In the genomic region with DNA sequence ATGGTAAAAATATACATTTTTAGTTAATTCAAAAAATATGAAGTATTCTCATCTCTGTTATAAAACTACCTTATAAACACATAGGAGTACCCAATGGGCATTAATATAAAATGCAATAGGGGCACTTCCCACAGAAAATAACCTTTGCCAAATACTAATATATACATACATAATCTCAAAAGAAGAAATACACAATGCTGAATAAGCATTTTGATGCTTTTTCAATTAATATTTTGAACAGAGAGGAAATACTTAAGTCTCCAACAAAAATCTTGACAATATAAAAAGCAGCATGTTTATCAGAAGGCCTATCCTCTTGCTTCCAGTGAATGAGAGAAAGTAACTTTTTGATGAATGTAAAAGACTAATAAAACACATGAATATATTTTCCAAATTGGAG, we compare ENCODE assay signal across 8 cellular contexts.
"Had no signal": no experiment of that assay in that cellular context is flagged by ENCODE, and none has a peak within 500 bp of the region (broad histone marks: within the 10 kb centered on the region; RNA-seq: fewer than 3 reads in every experiment).

No MANE protein-coding gene starts in this region.

- H3K9ac ChIP-seq: KMS-11 had no signal

- ATAC-seq: GM23338 had no signal

- FAIRE-seq: H1, H54, HTR-8/SVneo had no signal

- H3K27ac ChIP-seq: KMS-11 had no signal

- H3K4me2 ChIP-seq: GM23338, KMS-11 had no signal

- H3K4me3 ChIP-seq: GM23338 had no signal

- H2AFZ ChIP-seq: GM23338 had no signal

- DNase-seq: H9, HCEC 1CT, KBM-7 had no signal
